ENCODE assay signal across 8 cellular contexts in genomic region chr5:50853151-50853550, GRCh38.
DNase-seq lines count a peak whose midpoint lies in the region; ATAC-seq and TF ChIP-seq lines count a peak whose summit lies in the region.

No MANE protein-coding gene starts in this region.

- no peaks in the 10 kb centered on the region for H3K36me3 ChIP-seq in colonic mucosa

- intact Hi-C loops in left colon (cut with DNase I, micrococcal nuclease): no loop called here
- intact Hi-C loops in colonic mucosa (cut with DNase I): no loop called here

- no peaks in the 10 kb centered on the region for H3K27me3 ChIP-seq in colonic mucosa

- no peak overlapping the region for H3K9ac ChIP-seq in colonic mucosa (ENCODE audit: low read depth in 2 of 2, low read length in 2 of 2)

- no peak overlapping the region for H3K4me3 ChIP-seq in colonic mucosa

- ATAC-seq in GM18511 (IDR thresholded peaks at IDR 0.05; ENCODE audit: unreplicated experiment): peak; percentile 76
- peak; percentile 89 for ATAC-seq in GM21825 (IDR thresholded peaks at IDR 0.05; ENCODE audit: unreplicated experiment)
- no peak for ATAC-seq in left colon
- ATAC-seq in SK-N-SH treated with all-trans-retinoic acid at 6 μM for 48 hours: no peak

- peak; percentile 83 for DNase-seq in KBM-7
- peak; percentile 9 to 30 for DNase-seq in left colon
- DNase-seq in NCI-H1092 treated with DMSO at 0.1 percent for 48 hours (lab: John Stamatoyannopoulos, UW): no peak
- DNase-seq in colonic mucosa: no peak
- no peak for DNase-seq in activated naive CD4-positive, alpha-beta T cell treated with Interleukin-2 at 50 U/mL for 16 hours

- H3K27ac ChIP-seq in colonic mucosa: no peak overlapping the region

- no peaks in the 10 kb centered on the region for H3K4me1 ChIP-seq in colonic mucosa

- in situ Hi-C loops in KBM-7 (cut with MboI; ENCODE audit: low pct_unique_long_range_greater_than_20kb, low sequenced_read_pairs): no loop called here

- no peak for TF ChIP-seq CTCF in colonic mucosa (IDR thresholded peaks at IDR 0.05)

- no peaks in the 10 kb centered on the region for H3K9me3 ChIP-seq in colonic mucosa

TF ChIP-seq in SK-N-SH treated with all-trans-retinoic acid at 6 μM for 48 hours, 23 proteins besides CTCF, POLR2A, EP300 and RAD21:
- no peak for TF ChIP-seq SNAI2 (CRISPR knock-in tag; IDR thresholded peaks at IDR 0.05)
- TF ChIP-seq POU6F1 (CRISPR knock-in tag; IDR thresholded peaks at IDR 0.05; ENCODE audit: borderline replicate concordance, low read depth): no peak
- TF ChIP-seq PPARA (CRISPR knock-in tag; IDR thresholded peaks at IDR 0.05; ENCODE audit: borderline replicate concordance): no peak
- TF ChIP-seq ISL1 (CRISPR knock-in tag; IDR thresholded peaks at IDR 0.05): no peak
- TF ChIP-seq ARNTL (CRISPR knock-in tag; IDR thresholded peaks at IDR 0.05; ENCODE audit: borderline replicate concordance, low read depth): no peak
- no peak for TF ChIP-seq GLIS3 (CRISPR knock-in tag; IDR thresholded peaks at IDR 0.05)
- TF ChIP-seq ZNF565 (CRISPR knock-in tag; conservative IDR thresholded peaks at IDR 0.05; ENCODE audit: low read depth): no peak
- no peak for TF ChIP-seq ZC3H10 (CRISPR knock-in tag; IDR thresholded peaks at IDR 0.05)
- TF ChIP-seq RARB (CRISPR knock-in tag; IDR thresholded peaks at IDR 0.05): no peak
- TF ChIP-seq ZNF8 (CRISPR knock-in tag; IDR thresholded peaks at IDR 0.05): no peak
- TF ChIP-seq TCF4 (CRISPR knock-in tag; IDR thresholded peaks at IDR 0.05; ENCODE audit: borderline replicate concordance): no peak
- TF ChIP-seq CSRNP3 (CRISPR knock-in tag; IDR thresholded peaks at IDR 0.05): no peak
- no peak for TF ChIP-seq ZNF70 (CRISPR knock-in tag; IDR thresholded peaks at IDR 0.05)
- TF ChIP-seq PATZ1 (CRISPR knock-in tag; IDR thresholded peaks at IDR 0.05; ENCODE audit: borderline replicate concordance): no peak
- TF ChIP-seq ESRRG (CRISPR knock-in tag; IDR thresholded peaks at IDR 0.05): no peak
- TF ChIP-seq TSHZ2 (CRISPR knock-in tag; IDR thresholded peaks at IDR 0.05): no peak
- no peak for TF ChIP-seq CSDC2 (CRISPR knock-in tag; IDR thresholded peaks at IDR 0.05)

Comparison
In these comparisons a context has a peak if more than half of its experiments do, and no peak if none do; other contexts are left out.
1. ATAC-seq: peak in GM18511 (single experiment) and GM21825 (single experiment); none in left colon (single experiment) and SK-N-SH treated with all-trans-retinoic acid at 6 μM for 48 hours (single experiment).
2. DNase-seq: peak in KBM-7 (single experiment) and left colon (2 of 2); none in NCI-H1092 treated with DMSO at 0.1 percent for 48 hours (single experiment), colonic mucosa (single experiment) and activated naive CD4-positive, alpha-beta T cell treated with Interleukin-2 at 50 U/mL for 16 hours (single experiment).